ENCODE assay signal across 8 cellular contexts in genomic region chr13:50222569-50223332, GRCh38.
DNase-seq lines count a peak whose midpoint lies in the region; ATAC-seq and TF ChIP-seq lines count a peak whose summit lies in the region.

No MANE protein-coding gene starts in this region.

- no peaks in the 10 kb centered on the region for H3K36me3 ChIP-seq in breast epithelium

- H3K27ac ChIP-seq in breast epithelium: peak overlapping the region; percentile 5 to 50

- no peak for ATAC-seq in stimulated activated naive CD8-positive, alpha-beta T cell treated with anti-CD3 and anti-CD28 coated beads, Interleukin-15, Interleukin-2, amounts not matched to agents 100 U/mL and 50 U/mL, for 24 hours
- ATAC-seq in GM19395 (IDR thresholded peaks at IDR 0.05; ENCODE audit: unreplicated experiment): no peak

- peak; percentile 72 for DNase-seq in NCI-H2107 treated with DMSO at 0.1 percent for 48 hours (lab: John Stamatoyannopoulos, UW; ENCODE audit: unreplicated experiment)
- DNase-seq in NCI-H2107 (lab: John Stamatoyannopoulos, UW): no peak
- peak; percentile 28 for DNase-seq in NCI-H2227 (lab: John Stamatoyannopoulos, UW; ENCODE audit: unreplicated experiment)
- DNase-seq in breast epithelium (ENCODE audit: low spot score in 2 of 2): peak; percentile 54 to 64
- DNase-seq in mucosa of gallbladder (ENCODE audit: low spot score): peak; percentile 64
- no peak for DNase-seq in cerebellar nuclear complex (lab: John Stamatoyannopoulos, UW)
- no peak for DNase-seq in stimulated activated naive CD8-positive, alpha-beta T cell treated with anti-CD3 and anti-CD28 coated beads, Interleukin-15, Interleukin-2, amounts not matched to agents 100 U/mL and 50 U/mL, for 24 hours

- no peak for TF ChIP-seq POLR2A in breast epithelium (IDR thresholded peaks at IDR 0.05)

- no peaks in the 10 kb centered on the region for H3K4me1 ChIP-seq in breast epithelium

- no peaks in the 10 kb centered on the region for H3K9me3 ChIP-seq in breast epithelium

- intact Hi-C loops in breast epithelium (cut with DNase I; ENCODE audit: low total_unique reads): no loop called here

- no peaks in the 10 kb centered on the region for H3K27me3 ChIP-seq in breast epithelium

- TF ChIP-seq CTCF in breast epithelium (IDR thresholded peaks at IDR 0.05): no peak

- H3K4me3 ChIP-seq in breast epithelium: peak overlapping the region in 2 of 3 donors; percentile 15 to 51

Comparison
In these comparisons a context has a peak if more than half of its experiments do, and no peak if none do; other contexts are left out.
1. DNase-seq: peak in NCI-H2107 treated with DMSO at 0.1 percent for 48 hours (single experiment), NCI-H2227 (single experiment), breast epithelium (2 of 2) and mucosa of gallbladder (single experiment); none in NCI-H2107 (single experiment), cerebellar nuclear complex (0 of 2) and stimulated activated naive CD8-positive, alpha-beta T cell treated with anti-CD3 and anti-CD28 coated beads, Interleukin-15, Interleukin-2, amounts not matched to agents 100 U/mL and 50 U/mL, for 24 hours (single experiment).